ENCODE assay signal across 8 cellular contexts in genomic region chr19:10269333-10270179, GRCh38. TPM values are rescaled to one million over a fixed set of nuclear protein-coding genes. Genes with fewer than 3 reads are reported as not detected.
A peak's percentile ranks its signal among the peaks of the same experiment; 100 is the strongest.
DNase-seq lines count a peak whose midpoint lies in the region; ATAC-seq and TF ChIP-seq lines count a peak whose summit lies in the region.

No MANE protein-coding gene starts in this region.

- ATAC-seq in GM18498 (IDR thresholded peaks at IDR 0.05; ENCODE audit: unreplicated experiment): peak; percentile 46

- H3K4me1 Mint-ChIP-seq in activated naive CD8-positive, alpha-beta T cell treated with anti-CD3 and anti-CD28 coated beads for 36 hours: peaks cover 25% of the 10 kb centered on the region

- peak overlapping the region; percentile 73 for H3K4me3 ChIP-seq in Loucy (ENCODE audit: low read length, poor library complexity, severe bottlenecking)
- H3K4me3 ChIP-seq in SU-DHL-6 (ENCODE audit: insufficient read depth, low read length, poor library complexity, severe bottlenecking): peak overlapping the region; percentile 15
- peak overlapping the region; percentile 25 for H3K4me3 ChIP-seq in cardiac muscle cell
- peak overlapping the region; percentile 34 for H3K4me3 ChIP-seq in parathyroid adenoma (ENCODE audit: low read depth, low read length)
- H3K4me3 ChIP-seq in thymus (ENCODE audit: low read length): peak overlapping the region; percentile 54

- H3K27ac ChIP-seq in 22Rv1 (no peak overlapping the region), SU-DHL-6 (ENCODE audit: low read depth, low read length) (peak overlapping the region; percentile 93), cardiac muscle cell (no peak overlapping the region), parathyroid adenoma (peak overlapping the region; percentile 68), thymus (ENCODE audit: low read depth) (peak overlapping the region; percentile 84)

- 3% methylated on average over 59 of the region's 59 CpGs for WGBS in thymus

- H3K9me3 ChIP-seq in Loucy (ENCODE audit: insufficient read depth, low read depth, low read length) (no peaks in the 10 kb centered on the region), SU-DHL-6 (ENCODE audit: insufficient read depth, low read length) (no peaks in the 10 kb centered on the region), cardiac muscle cell (ENCODE audit: low read depth) (no peaks in the 10 kb centered on the region), parathyroid adenoma (ENCODE audit: control insufficient read depth, low read length) (no peaks in the 10 kb centered on the region), thymus (ENCODE audit: control insufficient read depth) (no peaks in the 10 kb centered on the region)

- peak overlapping the region; percentile 75 for H3K9ac ChIP-seq in Loucy (ENCODE audit: low read depth, low read length, poor library complexity, severe bottlenecking)
- H3K9ac ChIP-seq in SU-DHL-6 (ENCODE audit: low read length): peak overlapping the region; percentile 79
- H3K9ac ChIP-seq in parathyroid adenoma: no peak overlapping the region

- H3K79me2 ChIP-seq in Loucy (ENCODE audit: insufficient read depth, low read length) (peaks cover 9% of the 10 kb centered on the region; the same call in 1 of the 2 replicates), SU-DHL-6 (ENCODE audit: insufficient read depth, low read length) (peaks cover 18% of the 10 kb centered on the region; the same call in 1 of the 2 replicates), parathyroid adenoma (no peaks in the 10 kb centered on the region)

- H3K4me1 ChIP-seq in Loucy (ENCODE audit: insufficient read depth, low read length, poor library complexity, severe bottlenecking) (peaks cover 21% of the 10 kb centered on the region), cardiac muscle cell (ENCODE audit: low read depth) (no peaks in the 10 kb centered on the region), parathyroid adenoma (no peaks in the 10 kb centered on the region), thymus (ENCODE audit: control insufficient read depth, insufficient read depth, low read length) (peaks cover 24% of the 10 kb centered on the region)

- TF ChIP-seq CTCF in 22Rv1 (IDR thresholded peaks at IDR 0.05) (peak; percentile 97), Loucy (conservative IDR thresholded peaks at IDR 0.05; ENCODE audit: low read length) (peak; percentile 91), SU-DHL-6 (IDR thresholded peaks at IDR 0.05; ENCODE audit: insufficient read depth, low read length, poor library complexity, severe bottlenecking) (peak; percentile 79), cardiac muscle cell (IDR thresholded peaks at IDR 0.05; ENCODE audit: low read depth, low read length) (peak; percentile 92), parathyroid adenoma (IDR thresholded peaks at IDR 0.05) (peak; percentile 98)

- no peaks in the 10 kb centered on the region for H3K27me3 Mint-ChIP-seq in activated naive CD8-positive, alpha-beta T cell treated with anti-CD3 and anti-CD28 coated beads for 36 hours

- H3K27ac Mint-ChIP-seq in activated naive CD8-positive, alpha-beta T cell treated with anti-CD3 and anti-CD28 coated beads for 36 hours: peak overlapping the region; percentile 92

- H2AFZ ChIP-seq in Loucy (ENCODE audit: low read length): peak overlapping the region; percentile 85
- peak overlapping the region; percentile 66 for H2AFZ ChIP-seq in SU-DHL-6 (ENCODE audit: low read depth, low read length, severe bottlenecking)
- H2AFZ ChIP-seq in parathyroid adenoma: peak overlapping the region; percentile 55

- H4K20me1 ChIP-seq in Loucy (ENCODE audit: insufficient read depth, low read length, poor library complexity, severe bottlenecking): no peaks in the 10 kb centered on the region
- no peaks in the 10 kb centered on the region for H4K20me1 ChIP-seq in SU-DHL-6 (ENCODE audit: low read depth, low read length)

- H3K9me2 ChIP-seq in Loucy (replicated peaks; ENCODE audit: low read depth, low read length): no peaks in the 10 kb centered on the region
- H3K9me2 ChIP-seq in SU-DHL-6 (replicated peaks; ENCODE audit: insufficient read depth, low read length): no peaks in the 10 kb centered on the region

- H3K9me3 Mint-ChIP-seq in activated naive CD8-positive, alpha-beta T cell treated with anti-CD3 and anti-CD28 coated beads for 36 hours: no peaks in the 10 kb centered on the region

- no peaks in the 10 kb centered on the region for H3K36me3 ChIP-seq in Loucy (ENCODE audit: insufficient read depth, low read length)
- no peaks in the 10 kb centered on the region for H3K36me3 ChIP-seq in SU-DHL-6 (ENCODE audit: low read length)
- H3K36me3 ChIP-seq in cardiac muscle cell: no peaks in the 10 kb centered on the region
- H3K36me3 ChIP-seq in parathyroid adenoma (ENCODE audit: control insufficient read depth, insufficient read depth, low read length): no peaks in the 10 kb centered on the region
- no peaks in the 10 kb centered on the region for H3K36me3 ChIP-seq in thymus (ENCODE audit: control insufficient read depth, insufficient read depth)

- peaks cover 13% of the 10 kb centered on the region for H3K36me3 Mint-ChIP-seq in activated naive CD8-positive, alpha-beta T cell treated with anti-CD3 and anti-CD28 coated beads for 36 hours

- DNase-seq in activated naive CD8-positive, alpha-beta T cell treated with anti-CD3 and anti-CD28 coated beads for 36 hours: peak; percentile 88
- DNase-seq in cardiac muscle cell (ENCODE audit: low read depth in 1 of 2, low spot score in 1 of 2): peak; percentile 86 to 88

- H3K4me2 ChIP-seq in Loucy (ENCODE audit: low read depth, low read length, poor library complexity, severe bottlenecking): peak overlapping the region; percentile 70
- peak overlapping the region; percentile 95 for H3K4me2 ChIP-seq in SU-DHL-6 (ENCODE audit: low read depth, low read length, poor library complexity, severe bottlenecking)
- H3K4me2 ChIP-seq in parathyroid adenoma (ENCODE audit: low read length): peak overlapping the region; percentile 71

- H3K27me3 ChIP-seq in Loucy (ENCODE audit: insufficient read depth, low read length, poor library complexity, severe bottlenecking): no peaks in the 10 kb centered on the region
- H3K27me3 ChIP-seq in SU-DHL-6 (ENCODE audit: low read length): no peaks in the 10 kb centered on the region
- H3K27me3 ChIP-seq in cardiac muscle cell: peaks cover 33% of the 10 kb centered on the region
- H3K27me3 ChIP-seq in parathyroid adenoma (ENCODE audit: control insufficient read depth, insufficient read depth, low read length): no peaks in the 10 kb centered on the region
- H3K27me3 ChIP-seq in thymus (ENCODE audit: control insufficient read depth, insufficient read depth): peaks cover 4% of the 10 kb centered on the region

- H3F3A ChIP-seq in Loucy (ENCODE audit: low read depth) (no peaks in the 10 kb centered on the region), SU-DHL-6 (ENCODE audit: insufficient read depth) (peaks cover 17% of the 10 kb centered on the region)

- H3K4me3 Mint-ChIP-seq in activated naive CD8-positive, alpha-beta T cell treated with anti-CD3 and anti-CD28 coated beads for 36 hours: peak overlapping the region; percentile 86

RNA-seq across cellular contexts. Expression of gene ICAM1, which starts 1.4 kb away (rescaled TPM):
- 10 to 100 TPM; 33.2 to 33.6 TPM for total RNA-seq in activated naive CD8-positive, alpha-beta T cell treated with anti-CD3 and anti-CD28 coated beads for 36 hours
- total RNA-seq in cardiac muscle cell: 0.18 and 0.57 TPM in 2 replicates
- polyA plus RNA-seq in cardiac muscle cell (0.50 and 0.77 TPM in 2 replicates), thymus (18.2 TPM)

RNA-seq across cellular contexts. Expression of gene ICAM4, which starts 17.2 kb away (rescaled TPM):
- under 1 TPM; 0.25 to 0.38 TPM for total RNA-seq in activated naive CD8-positive, alpha-beta T cell treated with anti-CD3 and anti-CD28 coated beads for 36 hours
- 21.8 and 23.4 TPM in 2 replicates for total RNA-seq in cardiac muscle cell
- polyA plus RNA-seq in cardiac muscle cell: 19.0 and 24.0 TPM in 2 replicates
- 3.8 TPM for polyA plus RNA-seq in thymus

RNA-seq across cellular contexts. Expression of gene MRPL4, which starts 17.5 kb away (rescaled TPM):
- total RNA-seq in activated naive CD8-positive, alpha-beta T cell treated with anti-CD3 and anti-CD28 coated beads for 36 hours: 100 to 1,000 TPM; 179 to 182 TPM
- total RNA-seq in cardiac muscle cell: 119 and 129 TPM in 2 replicates
- polyA plus RNA-seq in cardiac muscle cell (78.5 and 81.2 TPM in 2 replicates), thymus (41.0 TPM)

RNA-seq across cellular contexts. Expression of gene ICAM5, which starts 20.2 kb away (rescaled TPM):
- 1 to 10 TPM in 1 of 2 experiments, under 1 TPM in 1; 0.95 to 1.0 TPM for total RNA-seq in activated naive CD8-positive, alpha-beta T cell treated with anti-CD3 and anti-CD28 coated beads for 36 hours
- 22.9 and 53.0 TPM in 2 replicates for total RNA-seq in cardiac muscle cell
- polyA plus RNA-seq in cardiac muscle cell (21.0 and 31.9 TPM in 2 replicates), thymus (1.2 TPM)

RNA-seq across cellular contexts. Expression of gene S1PR2, which starts 38.4 kb away (rescaled TPM):
- total RNA-seq in activated naive CD8-positive, alpha-beta T cell treated with anti-CD3 and anti-CD28 coated beads for 36 hours: 1 to 10 TPM; 7.7 to 7.9 TPM
- total RNA-seq in cardiac muscle cell: 5.7 and 7.7 TPM in 2 replicates
- polyA plus RNA-seq in cardiac muscle cell (1.8 and 2.1 TPM in 2 replicates), thymus (2.4 TPM)

Comparison
In these comparisons a context has a peak if more than half of its experiments do, and no peak if none do; other contexts are left out.
1. H3K27ac ChIP-seq: peak in SU-DHL-6 (single experiment), parathyroid adenoma (single experiment) and thymus (single experiment); none in 22Rv1 (single experiment) and cardiac muscle cell (single experiment).
2. H3K4me3 ChIP-seq: peak in every context shown above with its lines; median percentile 73 in Loucy; 54 in thymus; 34 in parathyroid adenoma; 25 in cardiac muscle cell; 15 in SU-DHL-6.
3. RNA of gene ICAM1, which starts 1.4 kb away (total RNA-seq): 33.2 to 33.6 TPM in activated naive CD8-positive, alpha-beta T cell treated with anti-CD3 and anti-CD28 coated beads for 36 hours; 0.18 to 0.57 TPM in cardiac muscle cell; every median in the first group is over 10 times any median in the second.
4. RNA of gene ICAM4, which starts 17.2 kb away (total RNA-seq): 21.8 to 23.4 TPM in cardiac muscle cell; 0.25 to 0.38 TPM in activated naive CD8-positive, alpha-beta T cell treated with anti-CD3 and anti-CD28 coated beads for 36 hours; every median in the first group is over 10 times any median in the second.
5. Peak in every context shown above with its lines, with median percentiles within 50 percentile points of each other: CTCF ChIP-seq, H2AFZ ChIP-seq and H3K4me2 ChIP-seq.